Comparison of ENCODE assay signal across 8 cellular contexts in genomic region chr21:34889537-34890257, GRCh38.
DNase-seq lines count a peak whose midpoint lies in the region; ATAC-seq and TF ChIP-seq lines count a peak whose summit lies in the region.

No MANE protein-coding gene starts in this region.

- H3K4me3 Mint-ChIP-seq in activated CD8-positive, alpha-beta T cell treated with anti-CD3 and anti-CD28 coated beads for 36 hours: peak overlapping the region; percentile 85
- peak overlapping the region; percentile 68 for H3K4me3 Mint-ChIP-seq in endodermal cell

- peaks cover 8% of the 10 kb centered on the region for H3K4me1 ChIP-seq in endodermal cell (ENCODE audit: control insufficient read depth, insufficient read depth, low read length)

- peaks cover 1% of the 10 kb centered on the region for H3K27me3 Mint-ChIP-seq in activated CD8-positive, alpha-beta T cell treated with anti-CD3 and anti-CD28 coated beads for 36 hours
- peaks cover 70% of the 10 kb centered on the region for H3K27me3 Mint-ChIP-seq in endodermal cell (ENCODE audit: insufficient read depth)

- H3K27ac Mint-ChIP-seq in activated CD8-positive, alpha-beta T cell treated with anti-CD3 and anti-CD28 coated beads for 36 hours: peak overlapping the region; percentile 97
- peak overlapping the region; percentile 95 for H3K27ac Mint-ChIP-seq in endodermal cell

- intact Hi-C loops in activated CD8-positive, alpha-beta T cell treated with anti-CD3 and anti-CD28 coated beads for 36 hours (cut with micrococcal nuclease): loop anchor here (2.0 to 10.0 kb wide), 6 partner anchors 45 to 511 kb away; no protein-coding TSS in a partner anchor

- H3K36me3 Mint-ChIP-seq in activated CD8-positive, alpha-beta T cell treated with anti-CD3 and anti-CD28 coated beads for 36 hours (ENCODE audit: low read depth): peaks cover 5% of the 10 kb centered on the region
- H3K36me3 Mint-ChIP-seq in endodermal cell (ENCODE audit: low read depth): no peaks in the 10 kb centered on the region

- H3K4me3 ChIP-seq in endodermal cell (ENCODE audit: low read length): peak overlapping the region; percentile 87

- H3K27me3 ChIP-seq in endodermal cell (ENCODE audit: control insufficient read depth, insufficient read depth, low read length, poor library complexity, severe bottlenecking): peaks cover 68% of the 10 kb centered on the region

- H3K9me3 Mint-ChIP-seq in activated CD8-positive, alpha-beta T cell treated with anti-CD3 and anti-CD28 coated beads for 36 hours: no peaks in the 10 kb centered on the region
- H3K9me3 Mint-ChIP-seq in endodermal cell: no peaks in the 10 kb centered on the region

- ATAC-seq in GM18909 (IDR thresholded peaks at IDR 0.05; ENCODE audit: poor library complexity, unreplicated experiment) (peak; percentile 39), HG03108 (IDR thresholded peaks at IDR 0.05; ENCODE audit: unreplicated experiment) (peak; percentile 39)
- ATAC-seq in activated CD8-positive, alpha-beta T cell treated with anti-CD3 and anti-CD28 coated beads for 36 hours: peak; percentile 61

- no peak overlapping the region for H3K27ac ChIP-seq in endodermal cell (ENCODE audit: low read depth, low read length)

- TF ChIP-seq CTCF in activated CD8-positive, alpha-beta T cell treated with anti-CD3 and anti-CD28 coated beads for 36 hours (IDR thresholded peaks at IDR 0.05): peak; percentile 90
- peak; percentile 95 for TF ChIP-seq CTCF in endodermal cell (conservative IDR thresholded peaks at IDR 0.05)

- 0 to 1% methylated on average over 29 to 91 of the region's 91 CpGs for WGBS in endodermal cell (ENCODE audit: insufficient coverage in 1 of 2, insufficient read length in 1 of 2), 2 experiments

- H3K36me3 ChIP-seq in endodermal cell (ENCODE audit: control insufficient read depth, insufficient read depth, low read length): no peaks in the 10 kb centered on the region

- H3K4me1 Mint-ChIP-seq in activated CD8-positive, alpha-beta T cell treated with anti-CD3 and anti-CD28 coated beads for 36 hours (ENCODE audit: low read depth): peaks cover 43% of the 10 kb centered on the region
- peaks cover 34% of the 10 kb centered on the region for H3K4me1 Mint-ChIP-seq in endodermal cell

- H3K9ac ChIP-seq in endodermal cell (ENCODE audit: extremely low read depth, low read length, poor library complexity, severe bottlenecking): peak overlapping the region; percentile 47

- POLR2A ChIA-PET in activated CD8-positive, alpha-beta T cell treated with anti-CD3 and anti-CD28 coated beads for 36 hours (lab: Charles Lee): interaction anchor here (0.8 to 7.3 kb wide), 32 partner anchors 10 to 316 kb away, joined by 3 to 136 read pairs (median 5); no protein-coding TSS in a partner anchor

- H3K9me3 ChIP-seq in endodermal cell (ENCODE audit: control insufficient read depth, low read length): no peaks in the 10 kb centered on the region

- peak; percentile 90 for DNase-seq in AG20443 (ENCODE audit: low spot score)
- DNase-seq in NCI-H748 (lab: John Stamatoyannopoulos, UW; ENCODE audit: unreplicated experiment): peak; percentile 86
- DNase-seq in activated CD8-positive, alpha-beta T cell treated with anti-CD3 and anti-CD28 coated beads for 36 hours: peak; percentile 81
- peak; percentile 87 for DNase-seq in endodermal cell
- DNase-seq in mucosa of gallbladder (ENCODE audit: low spot score): peak; percentile 72
- peak; percentile 49 to 51 for DNase-seq in stimulated activated CD8-positive, alpha-beta memory T cell treated with anti-CD3 and anti-CD28 coated beads, Interleukin-7, amount 100 ng/mL, for 1 hour (ENCODE audit: low read depth in 2 of 2)

- CTCF ChIA-PET in activated CD8-positive, alpha-beta T cell treated with anti-CD3 and anti-CD28 coated beads for 36 hours (lab: Charles Lee): interaction anchor here (0.8 to 7.4 kb wide), 34 partner anchors 9 to 950 kb away, joined by 3 to 89 read pairs (median 6); partner anchors contain the start of gene RUNX1
